Comparison of ENCODE assay signal across 24 cellular contexts in genomic region chr3:196390116-196390515, GRCh38. TPM values are rescaled to one million over a fixed set of nuclear protein-coding genes. Genes with fewer than 3 reads are reported as not detected.
"Had no signal": no experiment of that assay in that cellular context is flagged by ENCODE, and none has a peak within 500 bp of the region (broad histone marks: within the 10 kb centered on the region; RNA-seq: fewer than 3 reads in every experiment).

No MANE protein-coding gene starts in this region.

- H3K9me3 Mint-ChIP-seq: dendritic cell treated with granulocyte-macrophage colony-stimulating factor and Interleukin-4, amounts not matched to agents 40 ng/mL and 50 ng/mL, for 4 days; effector memory CD8-positive, alpha-beta T cell had no signal

- H3K27me3 ChIP-seq: esophagus squamous epithelium, gastrocnemius medialis, heart right ventricle, left lung had no signal

- H3K4me1 ChIP-seq: esophagus squamous epithelium, gastrocnemius medialis, left lung, lower lobe of right lung had no signal

- H3K4me1 Mint-ChIP-seq: endodermal cell, mesothelial cell of epicardium had no signal

- H3K4me3 Mint-ChIP-seq: dendritic cell treated with granulocyte-macrophage colony-stimulating factor and Interleukin-4, amounts not matched to agents 40 ng/mL and 50 ng/mL, for 4 days; effector memory CD8-positive, alpha-beta T cell; endodermal cell; mesothelial cell of epicardium had no signal

- H3K27me3 Mint-ChIP-seq: dendritic cell treated with granulocyte-macrophage colony-stimulating factor and Interleukin-4, amounts not matched to agents 40 ng/mL and 50 ng/mL, for 4 days; effector memory CD8-positive, alpha-beta T cell had no signal

- H3K27ac ChIP-seq: epithelial cell of prostate, esophagus squamous epithelium, gastrocnemius medialis, heart right ventricle, left lung, lower lobe of right lung had no signal

- H3K9me3 ChIP-seq: esophagus squamous epithelium, gastrocnemius medialis, left lung, lower lobe of right lung had no signal

- H3K27ac Mint-ChIP-seq: dendritic cell treated with granulocyte-macrophage colony-stimulating factor and Interleukin-4, amounts not matched to agents 40 ng/mL and 50 ng/mL, for 4 days; effector memory CD8-positive, alpha-beta T cell; endodermal cell; mesothelial cell of epicardium had no signal

- H3K4me3 ChIP-seq: esophagus squamous epithelium, gastrocnemius medialis, heart right ventricle, left lung, lower lobe of right lung, mucosa of descending colon had no signal

- DNase-seq: cortex of kidney; effector CD8-positive, alpha-beta T cell; effector memory CD8-positive, alpha-beta T cell; endodermal cell; erythroblast; esophagus squamous epithelium; foreskin fibroblast; foreskin melanocyte; gastrocnemius medialis; glutamatergic neuron; head of caudate nucleus; heart right ventricle; hippocampal formation; left cardiac atrium; left lung; left ventricle myocardium superior; lower lobe of right lung; mesenchymal stem cell; mucosa of descending colon had no signal

- ATAC-seq: effector memory CD8-positive, alpha-beta T cell; esophagus mucosa; gastrocnemius medialis; heart right ventricle; left cardiac atrium; left lung; left ventricle myocardium superior; lower lobe of right lung; mucosa of descending colon had no signal

RNA-seq across cellular contexts. Expression of gene TM4SF19, which starts 51.9 kb away (rescaled TPM):
- total RNA-seq: endodermal cell, left cardiac atrium, left ventricle myocardium superior, lung microvascular endothelial cell, mesothelial cell of epicardium, mucosa of descending colon had no signal
